In the genomic region with DNA sequence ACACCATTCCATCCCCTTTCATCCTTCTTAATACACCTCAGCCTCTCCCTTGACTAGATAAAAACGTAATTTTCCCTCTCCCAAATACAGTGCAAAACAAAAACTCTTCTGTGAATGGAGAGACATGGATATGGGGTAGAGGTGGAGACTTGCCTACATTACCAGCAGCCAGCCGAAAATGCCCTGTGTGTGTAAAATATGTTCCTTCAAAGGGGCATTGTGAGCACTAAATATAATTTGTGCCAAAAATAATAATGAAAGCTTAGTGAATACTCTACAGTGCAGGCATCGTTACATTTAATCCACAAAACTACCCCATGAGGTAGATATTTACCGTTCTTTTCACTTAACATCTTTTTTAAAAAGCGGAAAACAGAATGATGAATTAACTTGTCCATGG, we compare ENCODE assay signal across 8 cellular contexts. TPM values are rescaled to one million over a fixed set of nuclear protein-coding genes. Genes with fewer than 3 reads are reported as not detected.
DNase-seq lines count a peak whose midpoint lies in the region; ATAC-seq and TF ChIP-seq lines count a peak whose summit lies in the region.

No MANE protein-coding gene starts in this region.

- H3K4me3 ChIP-seq in PC-3 (ENCODE audit: low read length) (peak overlapping the region; percentile 74), esophagus muscularis mucosa (peak overlapping the region; percentile 67 to 92 (median 84)), prostate gland (peak overlapping the region; percentile 69 to 74)

- H3K9me3 Mint-ChIP-seq in Calu3 (ENCODE audit: low read depth, unreplicated experiment) = peaks cover 17% of the 10 kb centered on the region

- peaks cover 37% of the 10 kb centered on the region for H3K79me2 ChIP-seq in PC-3 (ENCODE audit: low read length)

- H3K36me3 ChIP-seq in PC-3 (ENCODE audit: low read depth, low read length) (peaks cover 17% of the 10 kb centered on the region; the same call in 1 of the 2 replicates), esophagus muscularis mucosa (no peaks in the 10 kb centered on the region), prostate gland (no peaks in the 10 kb centered on the region)

- CTCF ChIA-PET in Calu3 (lab: Charles Lee) = interaction anchor here (0.9 kb wide), 1 partner anchor 47 kb away, joined by 3 read pairs; no protein-coding TSS in a partner anchor
- CTCF ChIA-PET in PC-3 (lab: Charles Lee) = no interaction called here

- TF ChIP-seq CTCF in Calu3 (IDR thresholded peaks at IDR 0.05; ENCODE audit: unreplicated experiment) (no peak), PC-3 (conservative IDR thresholded peaks at IDR 0.05; ENCODE audit: low read depth, low read length) (no peak), esophagus muscularis mucosa (IDR thresholded peaks at IDR 0.05) (no peak), prostate gland (IDR thresholded peaks at IDR 0.05) (no peak)

- no peaks in the 10 kb centered on the region for H3K27me3 ChIP-seq in PC-3 (ENCODE audit: low read length)
- peaks cover 0 to 5% (median 0%) of the 10 kb centered on the region in 4 donors for H3K27me3 ChIP-seq in esophagus muscularis mucosa
- no peaks in the 10 kb centered on the region for H3K27me3 ChIP-seq in prostate gland (replicated peaks; ENCODE audit: insufficient read depth)

- H3K9ac ChIP-seq in PC-3 (ENCODE audit: low read length) = peak overlapping the region; percentile 90

- H3K27ac ChIP-seq in PC-3 (ENCODE audit: low read length) (peak overlapping the region; percentile 91), esophagus muscularis mucosa (replicated peaks in 1 of 4) (peak overlapping the region; percentile 86 to 98 (median 94)), prostate gland (peak overlapping the region; percentile 79 to 83)

- DNase-seq in Calu3 (no peak), PC-3 (no peak), esophagus muscularis mucosa (ENCODE audit: extremely low spot score) (no peak), prostate gland (ENCODE audit: low spot score) (no peak), T1000 (lab: John Stamatoyannopoulos, UW) (no peak), NCI-H1092 treated with DMSO at 0.1 percent for 48 hours (lab: John Stamatoyannopoulos, UW) (no peak)

- TF ChIP-seq POLR2A in esophagus muscularis mucosa (IDR thresholded peaks at IDR 0.05; ENCODE audit: low read depth) = no peak
- TF ChIP-seq POLR2A in prostate gland (IDR thresholded peaks at IDR 0.05) = no peak

- intact Hi-C loops in Calu3 (cut with micrococcal nuclease; ENCODE audit: unreplicated experiment) (loop anchor here (5.0 kb wide), 1 partner anchor 44 kb away; a partner anchor contains a TSS), PC-3 (cut with micrococcal nuclease) (no loop called here), esophagus muscularis mucosa (cut with DNase I) (loop anchor here (5.0 kb wide), 1 partner anchor 39 kb away; no protein-coding TSS in a partner anchor), prostate gland (cut with DNase I) (no loop called here)

- H3K4me2 ChIP-seq in PC-3 (ENCODE audit: low read length) = peak overlapping the region; percentile 98

- WGBS in esophagus muscularis mucosa = 45% methylated on average over 5 of the region's 5 CpGs
- WGBS in prostate gland = 18% methylated on average over 5 of the region's 5 CpGs

- peaks cover 18% of the 10 kb centered on the region for H3K27me3 Mint-ChIP-seq in Calu3 (ENCODE audit: unreplicated experiment)

- H3F3A ChIP-seq in PC-3 (ENCODE audit: low read length, unreplicated experiment) = peaks cover 7% of the 10 kb centered on the region

- H3K4me1 Mint-ChIP-seq in Calu3 (ENCODE audit: low read depth, unreplicated experiment) = peaks cover 24% of the 10 kb centered on the region

- H3K9me2 ChIP-seq in PC-3 (replicated peaks; ENCODE audit: low read length) = no peaks in the 10 kb centered on the region

- TF ChIP-seq EP300 in esophagus muscularis mucosa (IDR thresholded peaks at IDR 0.05) = no peak

- H2AFZ ChIP-seq in PC-3 (ENCODE audit: low read length) = peak overlapping the region; percentile 74

- POLR2A ChIA-PET in PC-3 (lab: Charles Lee; ENCODE audit: unreplicated experiment) = no interaction called here

- ATAC-seq in PC-3 (no peak), GM18517 (IDR thresholded peaks at IDR 0.05; ENCODE audit: unreplicated experiment) (no peak), HG03196 (IDR thresholded peaks at IDR 0.05; ENCODE audit: unreplicated experiment) (no peak)

- no TSS peak for BruUV-seq in Calu3 (replicated peaks; lab: Mats Ljungman, UMichigan)
- TSS peak; percentile 94 for BruUV-seq in PC-3 (replicated peaks; lab: Mats Ljungman, UMichigan)

- H3K9me3 ChIP-seq in PC-3 (ENCODE audit: low read length) (0 out of 2 replicates have a peak, but pooled peaks cover 5% of the 10 kb centered on the region), esophagus muscularis mucosa (peaks cover 0 to 22% (median 5%) of the 10 kb centered on the region in 4 donors), prostate gland (no peaks in the 10 kb centered on the region)

- peaks cover 30% of the 10 kb centered on the region for H3K36me3 Mint-ChIP-seq in Calu3 (ENCODE audit: insufficient read depth, unreplicated experiment)

- H3K4me3 Mint-ChIP-seq in Calu3 (ENCODE audit: low read depth, unreplicated experiment) = peak overlapping the region; percentile 92

- H3K4me1 ChIP-seq in PC-3 (ENCODE audit: insufficient read depth, low read length) (peaks cover 31% of the 10 kb centered on the region), esophagus muscularis mucosa (peaks cover 16 to 32% (median 28%) of the 10 kb centered on the region in 4 donors), prostate gland (replicated peaks) (no peaks in the 10 kb centered on the region)

- H3K27ac Mint-ChIP-seq in Calu3 (ENCODE audit: unreplicated experiment) = peak overlapping the region; percentile 97

- no peaks in the 10 kb centered on the region for H4K20me1 ChIP-seq in PC-3 (ENCODE audit: low read length)

RNA-seq across cellular contexts. Expression of a gene that starts 1.0 kb away (rescaled TPM):
- total RNA-seq in Calu3 (2022) (71.3 and 78.2 TPM in 2 replicates), PC-3 (2014; rRNA removed) (14.0 TPM in 2 replicates), esophagus muscularis mucosa (10 to 100 TPM; 27.4 to 73.4 (median 53.7) TPM), prostate gland (10 to 100 TPM; 30.6 to 33.2 TPM)

RNA-seq across cellular contexts. Expression of a gene that starts 43.3 kb away (rescaled TPM):
- 19.1 and 19.8 TPM in 2 replicates for total RNA-seq in Calu3 (2022)
- 71.4 and 97.1 TPM in 2 replicates for total RNA-seq in PC-3 (2014; rRNA removed)
- 10 to 100 TPM in 1 of 4 donors, 1 to 10 TPM in 3; 2.1 to 18.1 (median 6.5) TPM for total RNA-seq in esophagus muscularis mucosa
- total RNA-seq in prostate gland = 10 to 100 TPM; 10.8 to 13.7 TPM

Comparison
In these comparisons a context has a peak if more than half of its experiments do, and no peak if none do; other contexts are left out.
1. intact Hi-C loops: an anchor here in Calu3 (5.0 kb wide) and esophagus muscularis mucosa (5.0 kb wide); none called in PC-3 and prostate gland.